ENCODE assay signal across 14 cellular contexts in genomic region chr7:67462781-67463191, GRCh38.
A peak's percentile ranks its signal among the peaks of the same experiment; 100 is the strongest.
DNase-seq lines count a peak whose midpoint lies in the region; ATAC-seq and TF ChIP-seq lines count a peak whose summit lies in the region.
"Had no signal": no experiment of that assay in that cellular context is flagged by ENCODE, and none has a peak within 500 bp of the region (broad histone marks: within the 10 kb centered on the region; RNA-seq: fewer than 3 reads in every experiment).

No MANE protein-coding gene starts in this region.

- in situ Hi-C loops in KBM-7 (cut with MboI; ENCODE audit: low pct_unique_long_range_greater_than_20kb, low sequenced_read_pairs) = no loop called here

- H3K4me3 ChIP-seq in tibial nerve = no peak overlapping the region
- H3K4me3 ChIP-seq: suprapubic skin had no signal

- no peaks in the 10 kb centered on the region for H3K27me3 ChIP-seq in tibial nerve

- DNase-seq in NCI-H1092 treated with DMSO at 0.1 percent for 48 hours (lab: John Stamatoyannopoulos, UW) = peak; percentile 31
- no peak for DNase-seq in NCI-H1092 (lab: John Stamatoyannopoulos, UW)
- peak; percentile 15 for DNase-seq in medulla oblongata (ENCODE audit: extremely low spot score)
- DNase-seq in tibial nerve (ENCODE audit: low spot score in 2 of 2) = peak; percentile 8 to 21
- no peak for DNase-seq in KBM-7
- no peak for DNase-seq in GOT3 (lab: John Stamatoyannopoulos, UW)
- DNase-seq: COR-L47, midbrain, NCI-H526 treated with DMSO at 0.1 percent for 48 hours had no signal

- H3K9me3 Mint-ChIP-seq in brain = peaks cover 14 to 74% (median 34%) of the 10 kb centered on the region in 5 experiments

- peaks cover 0 to 8% (median 2%) of the 10 kb centered on the region in 4 donors for H3K4me1 ChIP-seq in tibial nerve

- TF ChIP-seq CTCF in brain (conservative IDR thresholded peaks at IDR 0.05) (no peak), tibial nerve (IDR thresholded peaks at IDR 0.05) (no peak)

- H3K9me3 ChIP-seq in tibial nerve = peaks cover 0 to 25% (median 0%) of the 10 kb centered on the region in 4 donors

- H3K4me3 Mint-ChIP-seq in brain = peak overlapping the region in 1 of 5 experiments; percentile 11

- no peak for TF ChIP-seq EP300 in tibial nerve (IDR thresholded peaks at IDR 0.05)

- TF ChIP-seq POLR2A in tibial nerve (IDR thresholded peaks at IDR 0.05) = no peak

- H3K27me3 Mint-ChIP-seq in brain = peaks cover 22% of the 10 kb centered on the region

- peak overlapping the region in 3 of 5 experiments; percentile 68 to 79 (median 76) for H3K27ac Mint-ChIP-seq in brain

- ATAC-seq in HG03108 (IDR thresholded peaks at IDR 0.05; ENCODE audit: unreplicated experiment) = no peak
- ATAC-seq: activated CD4-positive, CD25-positive, alpha-beta regulatory T cell treated with anti-CD3 and anti-CD28 coated beads, Interleukin-2, amount 50 U/mL, for 24 hours had no signal

- no peaks in the 10 kb centered on the region for H3K36me3 ChIP-seq in tibial nerve
- H3K36me3 ChIP-seq: suprapubic skin had no signal

- H3K27ac ChIP-seq in tibial nerve = no peak overlapping the region
- H3K27ac ChIP-seq: 22Rv1, suprapubic skin had no signal

- H3K36me3 Mint-ChIP-seq in brain = peaks cover 14% of the 10 kb centered on the region

- peaks cover 22% of the 10 kb centered on the region for H3K4me1 Mint-ChIP-seq in brain

- 38 to 51% methylated on average over 9 of the region's 9 CpGs for WGBS in tibial nerve, 2 donors

Comparison
In these comparisons a context has a peak if more than half of its experiments do, and no peak if none do; other contexts are left out.
1. DNase-seq: peak in NCI-H1092 treated with DMSO at 0.1 percent for 48 hours (single experiment), medulla oblongata (single experiment) and tibial nerve (2 of 2); none in NCI-H1092 (single experiment), KBM-7 (single experiment) and GOT3 (single experiment).